ENCODE assay signal across 8 cellular contexts in genomic region chr7:158818325-158819213, GRCh38.
A peak's percentile ranks its signal among the peaks of the same experiment; 100 is the strongest.
DNase-seq lines count a peak whose midpoint lies in the region; ATAC-seq and TF ChIP-seq lines count a peak whose summit lies in the region.

No MANE protein-coding gene starts in this region.

- ATAC-seq in DND-41 (ENCODE audit: insufficient read depth, low read depth) (peak; percentile 79), GM21390 (IDR thresholded peaks at IDR 0.05; ENCODE audit: unreplicated experiment) (peak; percentile 92)

- peak overlapping the region; percentile 90 for H3K4me3 Mint-ChIP-seq in T-helper 2 cell treated with Interferon-gamma antibody and Interleukin-4, amounts not matched to agents 5 μg/mL and 100 μg/mL, for 36 hours

- H3K4me3 ChIP-seq in DND-41 (ENCODE audit: low read depth in 1 of 2, low read length in 2 of 2) (peak overlapping the region in 1 of 2 experiments; percentile 21; a peak in 1 of 4 replicates), astrocyte of the cerebellum (ENCODE audit: low read depth, low read length) (peak overlapping the region; percentile 22), skeletal muscle cell (ENCODE audit: low read depth, low read length) (peak overlapping the region; percentile 38)

- H3K4me2 ChIP-seq in DND-41 (ENCODE audit: insufficient read depth, low read length): peak overlapping the region; percentile 50

- H3K9me3 ChIP-seq in DND-41 (ENCODE audit: insufficient read depth, low read length, severe bottlenecking): no peaks in the 10 kb centered on the region

- H3K36me3 ChIP-seq in DND-41 (ENCODE audit: insufficient read depth, low read length): peaks cover 20% of the 10 kb centered on the region

- peak overlapping the region; percentile 30 for H3K9ac ChIP-seq in DND-41 (ENCODE audit: low read depth, low read length)

- peaks cover 77% of the 10 kb centered on the region for H3K4me1 Mint-ChIP-seq in T-helper 2 cell treated with Interferon-gamma antibody and Interleukin-4, amounts not matched to agents 5 μg/mL and 100 μg/mL, for 36 hours (ENCODE audit: low read depth)

- H2AFZ ChIP-seq in DND-41 (ENCODE audit: low read depth, low read length): no peak overlapping the region

- H3K27me3 ChIP-seq in DND-41 (ENCODE audit: insufficient read depth, low read length, poor library complexity): no peaks in the 10 kb centered on the region

- TF ChIP-seq CTCF in DND-41 (IDR thresholded peaks at IDR 0.05; ENCODE audit: borderline replicate concordance, extremely low read depth, low read length, poor library complexity, severe bottlenecking) (no peak), astrocyte of the cerebellum (IDR thresholded peaks at IDR 0.05; ENCODE audit: low read depth, low read length, missing control alignments) (no peak)

- H3K27ac Mint-ChIP-seq in T-helper 2 cell treated with Interferon-gamma antibody and Interleukin-4, amounts not matched to agents 5 μg/mL and 100 μg/mL, for 36 hours: peak overlapping the region; percentile 97

- no peaks in the 10 kb centered on the region for H3K9me3 Mint-ChIP-seq in T-helper 2 cell treated with Interferon-gamma antibody and Interleukin-4, amounts not matched to agents 5 μg/mL and 100 μg/mL, for 36 hours

- peak overlapping the region; percentile 78 for H3K27ac ChIP-seq in DND-41 (ENCODE audit: low read length)

- no peaks in the 10 kb centered on the region for H3K27me3 Mint-ChIP-seq in T-helper 2 cell treated with Interferon-gamma antibody and Interleukin-4, amounts not matched to agents 5 μg/mL and 100 μg/mL, for 36 hours (ENCODE audit: low read depth)

- peaks cover 51% of the 10 kb centered on the region for H4K20me1 ChIP-seq in DND-41 (ENCODE audit: insufficient read depth, low read length)

- peaks cover 89% of the 10 kb centered on the region for H3K4me1 ChIP-seq in DND-41 (ENCODE audit: insufficient read depth, low read length)

- H3K79me2 ChIP-seq in DND-41 (ENCODE audit: insufficient read depth, low read length): peaks cover 97% of the 10 kb centered on the region

- H3K36me3 Mint-ChIP-seq in T-helper 2 cell treated with Interferon-gamma antibody and Interleukin-4, amounts not matched to agents 5 μg/mL and 100 μg/mL, for 36 hours (ENCODE audit: low read depth): peaks cover 28% of the 10 kb centered on the region

- DNase-seq in DND-41 (peak; percentile 59), HS-27A (ENCODE audit: low read depth) (peak; percentile 86), astrocyte of the cerebellum (ENCODE audit: low read depth) (peak; percentile 85), hypothalamus (lab: John Stamatoyannopoulos, UW) (peak in 29 of 51 donors; percentile 9 to 73 (median 32)), skeletal muscle cell (ENCODE audit: low read depth) (peak; percentile 91), NCI-H187 (lab: John Stamatoyannopoulos, UW) (no peak)
- DNase-seq in T-helper 2 cell treated with Interferon-gamma antibody and Interleukin-4, amounts not matched to agents 5 μg/mL and 100 μg/mL, for 36 hours (ENCODE audit: low spot score): peak; percentile 83

- in situ Hi-C loops in astrocyte of the cerebellum (cut with HindIII; ENCODE audit: low sequenced_read_pairs): no loop called here

Comparison
In these comparisons a context has a peak if more than half of its experiments do, and no peak if none do; other contexts are left out.
1. DNase-seq: peak in DND-41 (single experiment), HS-27A (single experiment), T-helper 2 cell treated with Interferon-gamma antibody and Interleukin-4, amounts not matched to agents 5 μg/mL and 100 μg/mL, for 36 hours (single experiment), astrocyte of the cerebellum (single experiment), hypothalamus (29 of 51) and skeletal muscle cell (single experiment); none in NCI-H187 (0 of 2).